8 cellular contexts compared by ENCODE assay signal in genomic region chr6:82363368-82364086, GRCh38. TPM values are rescaled to one million over a fixed set of nuclear protein-coding genes. Genes with fewer than 3 reads are reported as not detected.
DNase-seq lines count a peak whose midpoint lies in the region; ATAC-seq and TF ChIP-seq lines count a peak whose summit lies in the region.

TSS of gene TPBG (plus strand) at chr6:82363817. CDS start at chr6:82364962, 1,145 bp downstream.

- H3K4me1 ChIP-seq in SJCRH30, result no peaks in the 10 kb centered on the region

- H3K9me3 ChIP-seq in SJCRH30 (replicated peaks), result no peaks in the 10 kb centered on the region

- peaks cover 17% of the 10 kb centered on the region for H3K36me3 ChIP-seq in SJCRH30

- H3K4me3 ChIP-seq in SJCRH30 (peak within 1 kb of the TSS; percentile 75), skin epidermis (peak within 1 kb of the TSS; percentile 51 to 81 (median 68))

- H3K27ac ChIP-seq in SJCRH30 (peak within 1 kb of the TSS; percentile 77), caudate nucleus (ENCODE audit: low read depth, low read length) (peak within 1 kb of the TSS; percentile 58), skin epidermis (peak within 1 kb of the TSS; percentile 3 to 94 (median 87))

- peak; percentile 66 for DNase-seq in AG08395 (ENCODE audit: low spot score)
- DNase-seq in GM13977 (ENCODE audit: low spot score), result peak; percentile 42
- peak; percentile 82 to 83 for DNase-seq in SJCRH30
- peak in 37 of 61 donors; percentile 13 to 80 (median 49) for DNase-seq in caudate nucleus (lab: John Stamatoyannopoulos, UW)
- peak; percentile 70 for DNase-seq in iris pigment epithelial cell (ENCODE audit: low read depth)
- DNase-seq in midbrain (lab: John Stamatoyannopoulos, UW), result no peak

- peak; percentile 27 for TF ChIP-seq CTCF in GM13977 (IDR thresholded peaks at IDR 0.05; ENCODE audit: extremely low read depth, insufficient read depth, missing control alignments)

- peak; percentile 61 for ATAC-seq in HG03432 (IDR thresholded peaks at IDR 0.05; ENCODE audit: unreplicated experiment)

- H3K27me3 ChIP-seq in SJCRH30, result no peaks in the 10 kb centered on the region

- in situ Hi-C loops in GM13977 (cut with MboI; ENCODE audit: low pct_unique_long_range_greater_than_20kb, low sequenced_read_pairs, unreplicated experiment), result no loop called here

RNA-seq across cellular contexts. Expression of gene TPBG, which starts in this region (rescaled TPM):
- total RNA-seq in SJCRH30 (2014; rRNA removed; shearing (Covaris generic)), result 47.2 and 49.9 TPM in 2 replicates
